ENCODE assay signal across 19 cellular contexts in genomic region chr14:44291516-44291915, GRCh38.
"Had no signal": no experiment of that assay in that cellular context is flagged by ENCODE, and none has a peak within 500 bp of the region (broad histone marks: within the 10 kb centered on the region; RNA-seq: fewer than 3 reads in every experiment).

No MANE protein-coding gene starts in this region.

- H3K36me3 ChIP-seq: left lung, lower lobe of right lung, ovary, right lobe of liver had no signal

- H3K27ac Mint-ChIP-seq: memory B cell; mesothelial cell of epicardium; natural killer cell; progenitor cell of endocrine pancreas; stimulated activated naive B cell treated with anti-CD40 and anti-IgM and Interleukin-4, amounts not matched to agents 10 μg/mL and 1 μg/mL and 100 μg/mL, for 72 hours; stimulated activated naive CD8-positive, alpha-beta T cell treated with anti-CD3 and anti-CD28 coated beads, Interleukin-15, amount 100 ng/mL, for 72 hours had no signal

- H3K36me3 Mint-ChIP-seq: memory B cell; mesothelial cell of epicardium; natural killer cell; stimulated activated naive B cell treated with anti-CD40 and anti-IgM and Interleukin-4, amounts not matched to agents 10 μg/mL and 1 μg/mL and 100 μg/mL, for 72 hours had no signal

- ATAC-seq: esophagus mucosa; foreskin keratinocyte; left lung; lower lobe of right lung; natural killer cell; right lobe of liver; stimulated activated naive B cell treated with anti-CD40 and anti-IgM and Interleukin-4, amounts not matched to agents 10 μg/mL and 1 μg/mL and 100 μg/mL, for 72 hours; stimulated activated naive CD8-positive, alpha-beta T cell treated with anti-CD3 and anti-CD28 coated beads, Interleukin-15, amount 100 ng/mL, for 72 hours had no signal

- H3K27me3 ChIP-seq: foreskin keratinocyte, left lung, ovary, right lobe of liver had no signal

- H3K4me3 Mint-ChIP-seq: memory B cell; mesothelial cell of epicardium; natural killer cell; neural crest cell; stimulated activated naive B cell treated with anti-CD40 and anti-IgM and Interleukin-4, amounts not matched to agents 10 μg/mL and 1 μg/mL and 100 μg/mL, for 72 hours; stimulated activated naive CD8-positive, alpha-beta T cell treated with anti-CD3 and anti-CD28 coated beads, Interleukin-15, amount 100 ng/mL, for 72 hours had no signal

- H3K27me3 Mint-ChIP-seq: memory B cell; progenitor cell of endocrine pancreas; stimulated activated naive B cell treated with anti-CD40 and anti-IgM and Interleukin-4, amounts not matched to agents 10 μg/mL and 1 μg/mL and 100 μg/mL, for 72 hours; stimulated activated naive CD8-positive, alpha-beta T cell treated with anti-CD3 and anti-CD28 coated beads, Interleukin-15, amount 100 ng/mL, for 72 hours had no signal

- H3K4me1 Mint-ChIP-seq: memory B cell; natural killer cell; stimulated activated naive B cell treated with anti-CD40 and anti-IgM and Interleukin-4, amounts not matched to agents 10 μg/mL and 1 μg/mL and 100 μg/mL, for 72 hours; stimulated activated naive CD8-positive, alpha-beta T cell treated with anti-CD3 and anti-CD28 coated beads, Interleukin-15, amount 100 ng/mL, for 72 hours had no signal

- DNase-seq: effector memory CD4-positive, alpha-beta T cell; foreskin keratinocyte; head of caudate nucleus; islet precursor cell; left lung; lower lobe of right lung; natural killer cell; ovary; right lobe of liver; stimulated activated CD4-positive, alpha-beta T cell treated with anti-CD3 and anti-CD28 coated beads, Interleukin-2, amount 100 ng/mL, for 24 hours; stimulated activated CD4-positive, alpha-beta T cell treated with anti-CD3 and anti-CD28 coated beads, Interleukin-4, amount 100 ng/mL, for 4 hours; stimulated activated naive B cell treated with anti-CD40 and anti-IgM and Interleukin-4, amounts not matched to agents 10 μg/mL and 1 μg/mL and 100 μg/mL, for 72 hours; stimulated activated naive CD8-positive, alpha-beta T cell treated with anti-CD3 and anti-CD28 coated beads, Interleukin-15, amount 100 ng/mL, for 72 hours; trophoblast cell had no signal

- H3K4me1 ChIP-seq: foreskin keratinocyte, left lung, lower lobe of right lung, right lobe of liver had no signal

- H3K27ac ChIP-seq: foreskin keratinocyte, left lung, lower lobe of right lung, ovary, right lobe of liver had no signal

- H3K9me3 ChIP-seq: ovary, right lobe of liver had no signal

- H3K4me3 ChIP-seq: left lung, lower lobe of right lung, ovary, right lobe of liver had no signal
